8 cellular contexts compared by ENCODE assay signal in genomic region chr17:83079766-83080616, GRCh38. TPM values are rescaled to one million over a fixed set of nuclear protein-coding genes. Genes with fewer than 3 reads are reported as not detected.
DNase-seq lines count a peak whose midpoint lies in the region; ATAC-seq and TF ChIP-seq lines count a peak whose summit lies in the region.

No MANE protein-coding gene starts in this region.

- peaks cover 42% of the 10 kb centered on the region for H3K4me1 Mint-ChIP-seq in HFFc6 (ENCODE audit: low read depth)

- no peaks in the 10 kb centered on the region for H3K9me3 ChIP-seq in right atrium auricular region
- H3K9me3 ChIP-seq in subcutaneous abdominal adipose tissue (ENCODE audit: control insufficient read depth in 5 of 5, low read length in 5 of 5) = no peaks in the 10 kb centered on the region

- H3K36me3 ChIP-seq in right atrium auricular region = peaks cover 3% of the 10 kb centered on the region
- H3K36me3 ChIP-seq in subcutaneous abdominal adipose tissue (ENCODE audit: control insufficient read depth in 5 of 5, insufficient read depth in 5 of 5, low read length in 5 of 5) = peaks cover 0 to 13% (median 7%) of the 10 kb centered on the region in 5 donors

- peak overlapping the region; percentile 80 for H3K4me3 ChIP-seq in right atrium auricular region
- peak overlapping the region in 4 of 5 donors; percentile 42 to 85 (median 75) for H3K4me3 ChIP-seq in subcutaneous abdominal adipose tissue (ENCODE audit: low read depth in 1 of 5, low read length in 5 of 5)

- TF ChIP-seq CTCF in right atrium auricular region (IDR thresholded peaks at IDR 0.05) (no peak), HFFc6 (IDR thresholded peaks at IDR 0.05) (no peak)

- H3K27me3 Mint-ChIP-seq in HFFc6 (ENCODE audit: insufficient read depth) = peaks cover 15% of the 10 kb centered on the region

- DNase-seq in DMS53 (lab: John Stamatoyannopoulos, UW) (peak; percentile 60), DMS53 treated with DMSO at 0.1 percent for 48 hours (lab: John Stamatoyannopoulos, UW; ENCODE audit: unreplicated experiment) (no peak), RPMI8226 (peak; percentile 30), right atrium auricular region (ENCODE audit: low spot score) (no peak), HFFc6 (no peak), substantia nigra (lab: John Stamatoyannopoulos, UW) (no peak)

- no peak for ATAC-seq in GM21786 (IDR thresholded peaks at IDR 0.05; ENCODE audit: unreplicated experiment)

- no peak overlapping the region for H3K4me3 Mint-ChIP-seq in HFFc6

- peaks cover 15% of the 10 kb centered on the region for H3K36me3 Mint-ChIP-seq in HFFc6 (ENCODE audit: low read depth)

- H3K4me1 ChIP-seq in right atrium auricular region (peaks cover 0 to 54% of the 10 kb centered on the region in 2 donors), subcutaneous abdominal adipose tissue (ENCODE audit: control insufficient read depth in 5 of 5, insufficient read depth in 5 of 5, low read length in 5 of 5) (peaks cover 8 to 59% (median 53%) of the 10 kb centered on the region in 5 donors)

- peak overlapping the region in 2 of 5 donors; percentile 56 to 73 for H3K9ac ChIP-seq in subcutaneous abdominal adipose tissue (ENCODE audit: low read length in 5 of 5)

- H3K9me3 Mint-ChIP-seq in HFFc6 = no peaks in the 10 kb centered on the region

- H3K27me3 ChIP-seq in right atrium auricular region (no peaks in the 10 kb centered on the region), subcutaneous abdominal adipose tissue (ENCODE audit: control insufficient read depth in 5 of 5, insufficient read depth in 4 of 5, low read length in 5 of 5) (peaks cover 0 to 9% (median 0%) of the 10 kb centered on the region in 5 donors)

- peak overlapping the region; percentile 88 to 91 for H3K27ac ChIP-seq in right atrium auricular region
- H3K27ac ChIP-seq in subcutaneous abdominal adipose tissue (ENCODE audit: low read depth, low read length) = no peak overlapping the region
- no peak overlapping the region for H3K27ac ChIP-seq in substantia nigra (ENCODE audit: low read depth, low read length, poor library complexity, severe bottlenecking)

- no peak overlapping the region for H3K27ac Mint-ChIP-seq in HFFc6

RNA-seq across cellular contexts. Expression of gene METRNL, which starts 0.6 kb away (rescaled TPM):
- total RNA-seq in right atrium auricular region = 100 to 1,000 TPM in 1 of 2 donors, 10 to 100 TPM in 1; 62.9 to 104 TPM
- total RNA-seq in HFFc6 (2021; fragmentation: NEBNext Ultra II Directional; extraction: Animal tissue kit (Norgen Biotek cat#: 25700)) = 10 to 100 TPM; 54.4 to 96.7 (median 90.9) TPM

Comparison
In these comparisons a context has a peak if more than half of its experiments do, and no peak if none do; other contexts are left out.
1. DNase-seq: peak in DMS53 (single experiment) and RPMI8226 (single experiment); none in DMS53 treated with DMSO at 0.1 percent for 48 hours (single experiment), right atrium auricular region (single experiment), HFFc6 (single experiment) and substantia nigra (0 of 49).
2. H3K27ac ChIP-seq: peak in right atrium auricular region (2 of 2); none in subcutaneous abdominal adipose tissue (single experiment) and substantia nigra (single experiment).